Comparison of ENCODE assay signal across 9 cellular contexts in genomic region chr12:11875414-11875935, GRCh38.
DNase-seq lines count a peak whose midpoint lies in the region; ATAC-seq and TF ChIP-seq lines count a peak whose summit lies in the region.
"Had no signal": no experiment of that assay in that cellular context is flagged by ENCODE, and none has a peak within 500 bp of the region (broad histone marks: within the 10 kb centered on the region; RNA-seq: fewer than 3 reads in every experiment).

No MANE protein-coding gene starts in this region.

- intact Hi-C loops in adrenal gland (cut with DNase I), result no loop called here
- intact Hi-C loops in sigmoid colon (cut with DNase I), result loop anchor here (5.0 kb wide), 2 partner anchors 168 to 223 kb away; no protein-coding TSS in a partner anchor

- H3K36me3 ChIP-seq in adrenal gland (replicated peaks in 1 of 2) (peaks cover 0 to 7% of the 10 kb centered on the region in 2 donors), sigmoid colon (peaks cover under 1 to 19% (median 5%) of the 10 kb centered on the region in 4 donors)

- TF ChIP-seq CTCF in adrenal gland (IDR thresholded peaks at IDR 0.05) (peak in 4 of 6 experiments; percentile 13 to 28 (median 20)), sigmoid colon (IDR thresholded peaks at IDR 0.05) (no peak)

- ATAC-seq in HG03521 (IDR thresholded peaks at IDR 0.05; ENCODE audit: unreplicated experiment), result no peak
- ATAC-seq: Panc1 had no signal

- peaks cover 32 to 53% of the 10 kb centered on the region in 2 donors for H3K4me1 ChIP-seq in adrenal gland (replicated peaks in 1 of 2)
- H3K4me1 ChIP-seq in sigmoid colon, result peaks cover 0 to 66% (median 45%) of the 10 kb centered on the region in 4 donors

- H3K4me3 ChIP-seq in adrenal gland (no peak overlapping the region), sigmoid colon (no peak overlapping the region)

- H3K9me3 ChIP-seq in adrenal gland (replicated peaks in 1 of 3) (no peaks in the 10 kb centered on the region), sigmoid colon (no peaks in the 10 kb centered on the region)

- no peaks in the 10 kb centered on the region for H3K27me3 ChIP-seq in adrenal gland
- H3K27me3 ChIP-seq in sigmoid colon, result no peaks in the 10 kb centered on the region

- H3K27ac ChIP-seq in adrenal gland, result peak overlapping the region in 1 of 5 donors; percentile 4
- H3K27ac ChIP-seq in sigmoid colon, result peak overlapping the region; percentile 72 to 88 (median 76)

- no peak for TF ChIP-seq EP300 in sigmoid colon (IDR thresholded peaks at IDR 0.05)

- DNase-seq in NCI-H2196 (lab: John Stamatoyannopoulos, UW; ENCODE audit: unreplicated experiment) (peak; percentile 21), NCI-H2196 treated with DMSO at 0.1 percent for 48 hours (lab: John Stamatoyannopoulos, UW; ENCODE audit: unreplicated experiment) (no peak), HPDE6-E6E7 (ENCODE audit: extremely low spot score) (peak; percentile 60), adrenal gland (peak in 1 of 7 donors; percentile 33), sigmoid colon (no peak), GM19238 (ENCODE audit: insufficient read length, low spot score) (no peak), GM19240 (ENCODE audit: insufficient read length, low spot score) (no peak)

- WGBS in adrenal gland, 4 donors, result 55 to 69% (median 65%) methylated on average over 3 of the region's 3 CpGs
- 51% methylated on average over 3 of the region's 3 CpGs for WGBS in sigmoid colon, 2 donors

- TF ChIP-seq POLR2A in adrenal gland (IDR thresholded peaks at IDR 0.05), result no peak
- no peak for TF ChIP-seq POLR2A in sigmoid colon (IDR thresholded peaks at IDR 0.05)

Comparison
In these comparisons a context has a peak if more than half of its experiments do, and no peak if none do; other contexts are left out.
1. DNase-seq: peak in NCI-H2196 (single experiment) and HPDE6-E6E7 (single experiment); none in NCI-H2196 treated with DMSO at 0.1 percent for 48 hours (single experiment), sigmoid colon (single experiment), GM19238 (single experiment) and GM19240 (single experiment).
2. CTCF ChIP-seq: peak in adrenal gland (4 of 6); none in sigmoid colon (0 of 4).